ENCODE assay signal across 18 cellular contexts in genomic region chr2:85334933-85335332, GRCh38.
"Had no signal": no experiment of that assay in that cellular context is flagged by ENCODE, and none has a peak within 500 bp of the region (broad histone marks: within the 10 kb centered on the region; RNA-seq: fewer than 3 reads in every experiment).

No MANE protein-coding gene starts in this region.

- DNase-seq: KBM-7, MV-4-11, NCI-H1048, NCI-H1105, NCI-H1417, NCI-H1436 treated with DMSO at 0.1 percent for 48 hours, NCI-H1694, NCI-H187 treated with DMSO at 0.1 percent for 48 hours, NCI-H2029 treated with DMSO at 0.1 percent for 48 hours, NCI-H2107, NCI-H2227 treated with DMSO at 0.1 percent for 48 hours, NCI-H524, NCI-H526 treated with DMSO at 0.1 percent for 48 hours, NCI-H748 treated with DMSO at 0.1 percent for 48 hours, SHP77, SK-N-SH, SW 1271 had no signal

- H3K9me3 ChIP-seq: SK-N-SH had no signal

- H3K27ac ChIP-seq: RWPE1 had no signal
